22 cellular contexts compared by ENCODE assay signal in genomic region chr7:77310982-77311381, GRCh38.
DNase-seq lines count a peak whose midpoint lies in the region; ATAC-seq and TF ChIP-seq lines count a peak whose summit lies in the region.
"Had no signal": no experiment of that assay in that cellular context is flagged by ENCODE, and none has a peak within 500 bp of the region (broad histone marks: within the 10 kb centered on the region; RNA-seq: fewer than 3 reads in every experiment).

No MANE protein-coding gene starts in this region.

- no peaks in the 10 kb centered on the region for H4K20me1 ChIP-seq in PC-3 (ENCODE audit: low read length)
- H4K20me1 ChIP-seq: BLaER1 had no signal

- peaks cover 3% of the 10 kb centered on the region for H3K36me3 Mint-ChIP-seq in activated T-helper 1 cell treated with anti-CD3 and anti-CD28 coated beads, Interleukin-12 subunit alpha, Interleukin-12 subunit beta, Interleukin-2, Interleukin-4 antibody, amounts not matched to agents 30 ng/mL and 10 ng/mL and 1 ng/mL, durations not matched to agents 14 hours and 24 hours and 36 hours (ENCODE audit: low read depth)

- no peaks in the 10 kb centered on the region for H3K4me1 Mint-ChIP-seq in activated T-helper 1 cell treated with anti-CD3 and anti-CD28 coated beads, Interleukin-12 subunit alpha, Interleukin-12 subunit beta, Interleukin-2, Interleukin-4 antibody, amounts not matched to agents 30 ng/mL and 10 ng/mL and 1 ng/mL, durations not matched to agents 14 hours and 24 hours and 36 hours (ENCODE audit: low read depth)
- H3K4me1 Mint-ChIP-seq: CD4-positive, alpha-beta memory T cell had no signal

- no peaks in the 10 kb centered on the region for H3K27me3 Mint-ChIP-seq in activated T-helper 1 cell treated with anti-CD3 and anti-CD28 coated beads, Interleukin-12 subunit alpha, Interleukin-12 subunit beta, Interleukin-2, Interleukin-4 antibody, amounts not matched to agents 30 ng/mL and 10 ng/mL and 1 ng/mL, durations not matched to agents 14 hours and 24 hours and 36 hours (ENCODE audit: insufficient read depth)
- H3K27me3 Mint-ChIP-seq: CD4-positive, alpha-beta memory T cell had no signal

- intact Hi-C loops in PC-3 (cut with micrococcal nuclease) = no loop called here
- intact Hi-C loops in activated T-helper 1 cell treated with anti-CD3 and anti-CD28 coated beads, Interleukin-12 subunit alpha, Interleukin-12 subunit beta, Interleukin-2, Interleukin-4 antibody, amounts not matched to agents 30 ng/mL and 10 ng/mL and 1 ng/mL, durations not matched to agents 14 hours and 24 hours and 36 hours (cut with micrococcal nuclease) = no loop called here

- no peaks in the 10 kb centered on the region for H3K9me2 ChIP-seq in PC-3 (replicated peaks; ENCODE audit: low read length)

- H3K27me3 ChIP-seq in PC-3 (ENCODE audit: low read length) = no peaks in the 10 kb centered on the region
- H3K27me3 ChIP-seq: BLaER1, SJCRH30 had no signal

- H3K27ac Mint-ChIP-seq in activated T-helper 1 cell treated with anti-CD3 and anti-CD28 coated beads, Interleukin-12 subunit alpha, Interleukin-12 subunit beta, Interleukin-2, Interleukin-4 antibody, amounts not matched to agents 30 ng/mL and 10 ng/mL and 1 ng/mL, durations not matched to agents 14 hours and 24 hours and 36 hours = no peak overlapping the region
- H3K27ac Mint-ChIP-seq: CD4-positive, alpha-beta memory T cell; HFFc6 had no signal

- H3K9me3 ChIP-seq in PC-3 (ENCODE audit: low read length) = no peaks in the 10 kb centered on the region
- H3K9me3 ChIP-seq: BLaER1, Caco-2, SJCRH30 had no signal

- no peaks in the 10 kb centered on the region for H3F3A ChIP-seq in PC-3 (ENCODE audit: low read length, unreplicated experiment)

- H3K4me3 Mint-ChIP-seq in activated T-helper 1 cell treated with anti-CD3 and anti-CD28 coated beads, Interleukin-12 subunit alpha, Interleukin-12 subunit beta, Interleukin-2, Interleukin-4 antibody, amounts not matched to agents 30 ng/mL and 10 ng/mL and 1 ng/mL, durations not matched to agents 14 hours and 24 hours and 36 hours = no peak overlapping the region
- H3K4me3 Mint-ChIP-seq: CD4-positive, alpha-beta memory T cell; H9; HFFc6 had no signal

- no peaks in the 10 kb centered on the region for H3K79me2 ChIP-seq in PC-3 (ENCODE audit: low read length)

- H2AFZ ChIP-seq in PC-3 (ENCODE audit: low read length) = no peak overlapping the region
- H2AFZ ChIP-seq: GM23248 had no signal

- DNase-seq in DMS79 treated with DMSO at 0.1 percent for 48 hours (lab: John Stamatoyannopoulos, UW) = peak; percentile 35
- DNase-seq in DMS79 (lab: John Stamatoyannopoulos, UW) = no peak
- DNase-seq in NCI-H1436 treated with DMSO at 0.1 percent for 48 hours (lab: John Stamatoyannopoulos, UW) = peak; percentile 44
- DNase-seq in NCI-H69 (lab: John Stamatoyannopoulos, UW) = peak; percentile 31
- peak; percentile 22 for DNase-seq in kidney glomerular epithelial cell (lab: John Stamatoyannopoulos, UW)
- DNase-seq in PC-3 = no peak
- no peak for DNase-seq in activated T-helper 1 cell treated with anti-CD3 and anti-CD28 coated beads, Interleukin-12 subunit alpha, Interleukin-12 subunit beta, Interleukin-2, Interleukin-4 antibody, amounts not matched to agents 30 ng/mL and 10 ng/mL and 1 ng/mL, durations not matched to agents 14 hours and 24 hours and 36 hours (ENCODE audit: low spot score)
- no peak for DNase-seq in NCI-H1092 treated with DMSO at 0.1 percent for 48 hours (lab: John Stamatoyannopoulos, UW)
- DNase-seq: ACHN; Caco-2; CD4-positive, alpha-beta memory T cell; GM23248; H9; HFFc6; MM.1S; NCI-H1048; NCI-H187 treated with DMSO at 0.1 percent for 48 hours; NCI-H446; SJCRH30 had no signal

- H3K36me3 ChIP-seq in PC-3 (ENCODE audit: low read depth, low read length) = 0 out of 2 replicates have a peak, but pooled peaks cover 3% of the 10 kb centered on the region
- H3K36me3 ChIP-seq: SJCRH30 had no signal

- H3K4me3 ChIP-seq in PC-3 (ENCODE audit: low read length) = no peak overlapping the region
- H3K4me3 ChIP-seq: BLaER1, GM23248, K562, SJCRH30 had no signal

- ATAC-seq in PC-3 = no peak
- ATAC-seq: K562 had no signal

- H3K9me3 Mint-ChIP-seq in activated T-helper 1 cell treated with anti-CD3 and anti-CD28 coated beads, Interleukin-12 subunit alpha, Interleukin-12 subunit beta, Interleukin-2, Interleukin-4 antibody, amounts not matched to agents 30 ng/mL and 10 ng/mL and 1 ng/mL, durations not matched to agents 14 hours and 24 hours and 36 hours = no peaks in the 10 kb centered on the region
- H3K9me3 Mint-ChIP-seq: H9, HFFc6 had no signal

- H3K4me1 ChIP-seq in PC-3 (ENCODE audit: insufficient read depth, low read length) = peaks cover 32% of the 10 kb centered on the region
- H3K4me1 ChIP-seq: BLaER1 had no signal

- POLR2A ChIA-PET in PC-3 (lab: Charles Lee; ENCODE audit: unreplicated experiment) = no interaction called here

- no peak overlapping the region for H3K27ac ChIP-seq in PC-3 (ENCODE audit: low read length)
- H3K27ac ChIP-seq: 22Rv1, BLaER1, GM23248, SJCRH30 had no signal

- BruUV-seq in PC-3 (replicated peaks; lab: Mats Ljungman, UMichigan) = no TSS peak

- CTCF ChIA-PET in PC-3 (lab: Charles Lee) = no interaction called here

- TF ChIP-seq CTCF in PC-3 (conservative IDR thresholded peaks at IDR 0.05; ENCODE audit: low read depth, low read length) = no peak

- no peak overlapping the region for H3K4me2 ChIP-seq in PC-3 (ENCODE audit: low read length)
- H3K4me2 ChIP-seq: BLaER1 had no signal

- H3K9ac ChIP-seq in PC-3 (ENCODE audit: low read length) = no peak overlapping the region
- H3K9ac ChIP-seq: BLaER1, GM23248 had no signal

Comparison
In these comparisons a context has a peak if more than half of its experiments do, and no peak if none do; other contexts are left out.
1. DNase-seq: peak in DMS79 treated with DMSO at 0.1 percent for 48 hours (single experiment), NCI-H1436 treated with DMSO at 0.1 percent for 48 hours (single experiment), NCI-H69 (single experiment) and kidney glomerular epithelial cell (single experiment); none in DMS79 (single experiment), PC-3 (single experiment), activated T-helper 1 cell treated with anti-CD3 and anti-CD28 coated beads, Interleukin-12 subunit alpha, Interleukin-12 subunit beta, Interleukin-2, Interleukin-4 antibody, amounts not matched to agents 30 ng/mL and 10 ng/mL and 1 ng/mL, durations not matched to agents 14 hours and 24 hours and 36 hours (single experiment) and NCI-H1092 treated with DMSO at 0.1 percent for 48 hours (single experiment).